Comparison of ENCODE assay signal across 2 cellular contexts in genomic region chr9:114228034-114228808, GRCh38.
A peak's percentile ranks its signal among the peaks of the same experiment; 100 is the strongest.
TF ChIP-seq lines count a peak whose summit lies in the region.

No MANE protein-coding gene starts in this region.

TF ChIP-seq in H1, 55 proteins besides CTCF, POLR2A, EP300 and RAD21 (continued from another document):
- TF ChIP-seq RNF2 (IDR thresholded peaks at IDR 0.05; ENCODE audit: borderline replicate concordance, low read depth, low read length, missing control alignments, poor library complexity, severe bottlenecking), result no peak
- TF ChIP-seq KDM1A (IDR thresholded peaks at IDR 0.05; ENCODE audit: borderline replicate concordance, low read length), result peak; percentile 59; the same call in 1 of the 2 replicates

TF ChIP-seq in SK-N-SH, 30 proteins besides CTCF, POLR2A, EP300 and RAD21 (continued from another document):
- TF ChIP-seq MAX (IDR thresholded peaks at IDR 0.05; ENCODE audit: low read depth) (no peak), REST (IDR thresholded peaks at IDR 0.05; ENCODE audit: low read depth, low read length) (no peak), POLR2AphosphoS5 (IDR thresholded peaks at IDR 0.05; ENCODE audit: low read depth, low read length) (no peak), NRF1 (IDR thresholded peaks at IDR 0.05; ENCODE audit: low read depth, low read length) (no peak), TCF12 (IDR thresholded peaks at IDR 0.05) (no peak), ZBTB33 (IDR thresholded peaks at IDR 0.05; ENCODE audit: borderline replicate concordance, low read depth) (no peak), USF1 (IDR thresholded peaks at IDR 0.05; ENCODE audit: borderline replicate concordance, low read depth) (no peak), TAF1 (IDR thresholded peaks at IDR 0.05; ENCODE audit: borderline replicate concordance, low read depth, low read length) (no peak), SMC3 (IDR thresholded peaks at IDR 0.05; ENCODE audit: low read depth, low read length) (no peak), YY1 (IDR thresholded peaks at IDR 0.05; ENCODE audit: low read depth) (no peak), RCOR1 (IDR thresholded peaks at IDR 0.05; ENCODE audit: low read length) (no peak), RFX5 (IDR thresholded peaks at IDR 0.05; ENCODE audit: low read length) (no peak)
TF ChIP-seq in SK-N-SH: peak in this region for 0.
